In the genomic region with DNA sequence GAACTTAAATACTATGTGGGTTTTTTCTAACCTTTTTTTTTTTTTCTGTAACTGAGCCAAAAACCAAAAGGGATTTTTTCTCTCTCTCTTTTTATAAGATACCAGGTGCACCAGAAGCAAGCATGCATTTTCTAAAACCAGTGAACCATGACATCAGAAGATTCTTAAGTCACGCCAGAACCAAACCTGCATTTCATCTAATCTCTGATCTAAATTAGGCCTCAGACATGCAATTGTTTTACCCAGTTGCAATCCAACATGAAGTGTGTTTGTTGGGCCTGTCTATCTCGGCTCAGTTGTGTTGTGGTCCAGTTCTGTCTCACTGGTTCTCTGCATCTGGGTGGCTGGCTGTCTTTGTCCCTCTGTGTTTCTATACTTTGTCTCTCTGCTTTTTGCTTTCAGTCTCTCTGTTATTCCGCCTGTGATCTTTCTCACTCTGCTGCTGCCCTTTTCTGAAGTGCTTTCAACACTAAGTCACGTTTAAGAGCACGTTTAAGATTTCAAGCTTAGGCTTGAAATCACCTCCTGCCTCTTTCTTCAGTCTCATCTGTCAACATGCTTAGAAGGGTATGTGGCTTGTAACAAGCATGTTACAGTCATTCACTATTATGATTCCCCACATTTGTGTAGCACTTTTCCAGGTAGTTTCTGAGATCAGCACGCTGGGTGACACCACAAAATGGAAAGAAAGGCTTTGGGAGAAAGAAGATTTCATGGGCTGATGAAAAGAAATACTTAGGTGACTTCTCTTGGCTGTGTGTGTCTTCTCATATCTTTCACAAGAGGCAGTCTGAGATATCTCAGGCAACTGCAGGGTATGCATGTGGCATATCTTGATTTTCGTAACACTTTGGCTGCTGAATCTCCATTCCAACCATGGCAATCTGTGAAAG, we compare ENCODE assay signal across 12 cellular contexts.
DNase-seq lines count a peak whose midpoint lies in the region; ATAC-seq, FAIRE-seq and TF ChIP-seq lines count a peak whose summit lies in the region.
"Had no signal": no experiment of that assay in that cellular context is flagged by ENCODE, and none has a peak within 500 bp of the region (broad histone marks: within the 10 kb centered on the region; RNA-seq: fewer than 3 reads in every experiment).

No MANE protein-coding gene starts in this region.

- no peaks in the 10 kb centered on the region for H3K36me3 ChIP-seq in kidney epithelial cell (ENCODE audit: control insufficient read depth, insufficient read depth, low read length)

- H3K27me3 ChIP-seq in kidney epithelial cell (ENCODE audit: control insufficient read depth, insufficient read depth, low read length), result no peaks in the 10 kb centered on the region

- TF ChIP-seq CTCF in kidney epithelial cell (IDR thresholded peaks at IDR 0.05; ENCODE audit: insufficient read depth, low read length, poor library complexity, severe bottlenecking), result no peak

- no peak for FAIRE-seq in urothelium cell line (lab: Jason Lieb, UNC)

- no peaks in the 10 kb centered on the region for H3K27me3 Mint-ChIP-seq in activated CD4-positive, alpha-beta T cell treated with anti-CD3 and anti-CD28 coated beads for 36 hours
- no peaks in the 10 kb centered on the region for H3K27me3 Mint-ChIP-seq in activated naive CD4-positive, alpha-beta T cell treated with anti-CD3 and anti-CD28 coated beads for 36 hours (ENCODE audit: low read depth)

- no peaks in the 10 kb centered on the region for H3K4me1 Mint-ChIP-seq in activated CD4-positive, alpha-beta T cell treated with anti-CD3 and anti-CD28 coated beads for 36 hours
- no peaks in the 10 kb centered on the region for H3K4me1 Mint-ChIP-seq in activated naive CD4-positive, alpha-beta T cell treated with anti-CD3 and anti-CD28 coated beads for 36 hours (ENCODE audit: low read depth)
- H3K4me1 Mint-ChIP-seq: neural crest cell had no signal

- H3K27ac Mint-ChIP-seq in activated CD4-positive, alpha-beta T cell treated with anti-CD3 and anti-CD28 coated beads for 36 hours, result no peak overlapping the region
- H3K27ac Mint-ChIP-seq in activated naive CD4-positive, alpha-beta T cell treated with anti-CD3 and anti-CD28 coated beads for 36 hours, result no peak overlapping the region

- no peaks in the 10 kb centered on the region for H3K36me3 Mint-ChIP-seq in activated CD4-positive, alpha-beta T cell treated with anti-CD3 and anti-CD28 coated beads for 36 hours (ENCODE audit: low read depth)
- H3K36me3 Mint-ChIP-seq in activated naive CD4-positive, alpha-beta T cell treated with anti-CD3 and anti-CD28 coated beads for 36 hours (ENCODE audit: low read depth), result no peaks in the 10 kb centered on the region

- POLR2A ChIA-PET in activated CD4-positive, alpha-beta T cell treated with anti-CD3 and anti-CD28 coated beads for 36 hours (lab: Charles Lee), result no interaction called here

- no peak overlapping the region for H3K4me3 Mint-ChIP-seq in activated CD4-positive, alpha-beta T cell treated with anti-CD3 and anti-CD28 coated beads for 36 hours
- no peak overlapping the region for H3K4me3 Mint-ChIP-seq in activated naive CD4-positive, alpha-beta T cell treated with anti-CD3 and anti-CD28 coated beads for 36 hours
- H3K4me3 Mint-ChIP-seq: neural crest cell had no signal

- peaks cover 7% of the 10 kb centered on the region for H3K9me3 Mint-ChIP-seq in activated CD4-positive, alpha-beta T cell treated with anti-CD3 and anti-CD28 coated beads for 36 hours (ENCODE audit: low read depth)
- H3K9me3 Mint-ChIP-seq in activated naive CD4-positive, alpha-beta T cell treated with anti-CD3 and anti-CD28 coated beads for 36 hours, result peaks cover 8% of the 10 kb centered on the region

- H3K4me3 ChIP-seq in Jurkat, Clone E6-1 (ENCODE audit: low read length), result no peak overlapping the region; the same call in 1 of the 2 replicates
- H3K4me3 ChIP-seq in kidney epithelial cell (ENCODE audit: low read depth, low read length), result no peak overlapping the region

- CTCF ChIA-PET in activated CD4-positive, alpha-beta T cell treated with anti-CD3 and anti-CD28 coated beads for 36 hours (lab: Charles Lee), result no interaction called here
- CTCF ChIA-PET in activated naive CD4-positive, alpha-beta T cell treated with anti-CD3 and anti-CD28 coated beads for 36 hours (lab: Charles Lee), result no interaction called here

- intact Hi-C loops in activated CD4-positive, alpha-beta T cell treated with anti-CD3 and anti-CD28 coated beads for 36 hours (cut with DNase I, micrococcal nuclease), result no loop called here
- intact Hi-C loops in activated naive CD4-positive, alpha-beta T cell treated with anti-CD3 and anti-CD28 coated beads for 36 hours (cut with micrococcal nuclease), result no loop called here

- ATAC-seq in GM18519 (IDR thresholded peaks at IDR 0.05; ENCODE audit: low FRiP score, unreplicated experiment) (peak; percentile 47), GM21737 (IDR thresholded peaks at IDR 0.05; ENCODE audit: unreplicated experiment) (peak; percentile 56)
- no peak for ATAC-seq in activated CD4-positive, alpha-beta T cell treated with anti-CD3 and anti-CD28 coated beads for 36 hours
- ATAC-seq: HCT116 had no signal

- peak; percentile 93 for DNase-seq in Jurkat, Clone E6-1 (ENCODE audit: low read depth, low spot score)
- DNase-seq in kidney epithelial cell (ENCODE audit: low read depth), result peak; percentile 59
- DNase-seq in RKO (ENCODE audit: low spot score), result no peak
- DNase-seq in activated CD4-positive, alpha-beta T cell treated with anti-CD3 and anti-CD28 coated beads for 36 hours, result no peak
- no peak for DNase-seq in urothelium cell line (ENCODE audit: low spot score)
- DNase-seq in activated naive CD4-positive, alpha-beta T cell treated with anti-CD3 and anti-CD28 coated beads for 36 hours, result no peak
- DNase-seq: activated gamma-delta T cell treated with Interleukin-2 at 50 U/mL for 16 hours, SW 1271 had no signal

Comparison
In these comparisons a context has a peak if more than half of its experiments do, and no peak if none do; other contexts are left out.
1. DNase-seq: peak in Jurkat, Clone E6-1 (single experiment) and kidney epithelial cell (single experiment); none in RKO (single experiment), activated CD4-positive, alpha-beta T cell treated with anti-CD3 and anti-CD28 coated beads for 36 hours (single experiment), urothelium cell line (single experiment) and activated naive CD4-positive, alpha-beta T cell treated with anti-CD3 and anti-CD28 coated beads for 36 hours (single experiment).